In the genomic region with DNA sequence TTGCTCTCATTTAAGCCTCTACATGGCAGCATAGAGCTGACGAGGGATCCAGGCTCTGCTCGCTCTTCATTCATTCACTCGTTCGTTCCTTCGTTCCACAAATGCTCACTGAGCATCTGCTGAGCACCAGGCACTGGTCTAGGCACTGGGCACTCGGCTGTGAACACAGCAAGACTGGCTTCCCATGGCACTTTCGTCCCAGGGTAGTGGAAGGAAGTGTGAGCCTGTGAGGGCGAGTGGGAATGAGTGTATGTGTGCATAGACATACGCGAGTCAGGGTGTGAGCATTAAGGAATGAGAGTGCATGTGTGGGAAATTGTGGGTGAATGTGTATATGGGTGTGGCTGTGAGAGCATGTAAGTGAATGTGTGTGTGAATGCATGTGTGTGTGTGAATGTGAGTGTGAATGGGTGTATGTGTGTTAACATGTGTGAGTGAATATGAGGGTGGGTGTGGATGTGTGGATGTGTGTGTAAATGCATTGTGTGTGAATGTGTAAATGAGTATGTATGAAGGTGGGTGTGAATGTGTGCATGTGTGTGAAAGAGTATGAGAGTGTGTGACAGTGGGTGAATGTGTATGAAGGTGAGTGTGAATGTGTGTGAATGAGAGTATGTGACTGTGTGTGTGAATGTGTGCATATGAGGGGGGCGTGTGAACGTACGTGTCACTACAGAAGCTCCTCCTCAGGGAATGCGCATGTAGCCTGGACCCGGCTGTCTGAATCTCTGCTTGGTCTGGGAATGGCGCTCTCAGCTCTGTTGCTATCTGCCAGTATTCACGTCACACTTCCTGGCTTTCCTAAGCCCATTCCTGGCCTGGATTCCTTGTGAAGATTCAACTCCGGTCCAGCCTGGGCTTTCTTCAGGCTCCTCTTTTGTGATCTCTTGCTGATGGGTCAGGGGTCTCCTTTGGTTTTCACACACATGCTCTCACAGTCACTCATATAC, we compare ENCODE assay signal across 12 cellular contexts. TPM values are rescaled to one million over a fixed set of nuclear protein-coding genes. Genes with fewer than 3 reads are reported as not detected.
DNase-seq lines count a peak whose midpoint lies in the region; ATAC-seq and TF ChIP-seq lines count a peak whose summit lies in the region.
"Had no signal": no experiment of that assay in that cellular context is flagged by ENCODE, and none has a peak within 500 bp of the region (broad histone marks: within the 10 kb centered on the region; RNA-seq: fewer than 3 reads in every experiment).

No MANE protein-coding gene starts in this region.

- H3K4me1 Mint-ChIP-seq in activated T-cell treated with anti-CD3 and anti-CD28 coated beads, Interleukin-2, amount 50 U/mL, for 72 hours (ENCODE audit: low read depth) = peaks cover 18% of the 10 kb centered on the region
- H3K4me1 Mint-ChIP-seq: activated naive CD4-positive, alpha-beta T cell treated with anti-CD3 and anti-CD28 coated beads, Interleukin-2, amount 50 U/mL, for 24 hours had no signal

- H3K36me3 Mint-ChIP-seq in activated T-cell treated with anti-CD3 and anti-CD28 coated beads, Interleukin-2, amount 50 U/mL, for 72 hours (ENCODE audit: insufficient read depth in 2 of 2) = no peaks in the 10 kb centered on the region
- H3K36me3 Mint-ChIP-seq: activated naive CD4-positive, alpha-beta T cell treated with anti-CD3 and anti-CD28 coated beads, Interleukin-2, amount 50 U/mL, for 24 hours had no signal

- no peak overlapping the region for H3K4me3 Mint-ChIP-seq in activated T-cell treated with anti-CD3 and anti-CD28 coated beads, Interleukin-2, amount 50 U/mL, for 72 hours
- H3K4me3 Mint-ChIP-seq: activated naive CD4-positive, alpha-beta T cell treated with anti-CD3 and anti-CD28 coated beads, Interleukin-2, amount 50 U/mL, for 24 hours had no signal

- H3K4me3 ChIP-seq in fibroblast of villous mesenchyme (ENCODE audit: low read depth, low read length) = no peak overlapping the region
- H3K4me3 ChIP-seq: esophagus squamous epithelium, spleen had no signal

- H3K27ac Mint-ChIP-seq in activated T-cell treated with anti-CD3 and anti-CD28 coated beads, Interleukin-2, amount 50 U/mL, for 72 hours = no peak overlapping the region
- H3K27ac Mint-ChIP-seq: activated naive CD4-positive, alpha-beta T cell treated with anti-CD3 and anti-CD28 coated beads, Interleukin-2, amount 50 U/mL, for 24 hours had no signal

- no peaks in the 10 kb centered on the region for H3K27me3 Mint-ChIP-seq in activated T-cell treated with anti-CD3 and anti-CD28 coated beads, Interleukin-2, amount 50 U/mL, for 72 hours (ENCODE audit: low read depth)
- H3K27me3 Mint-ChIP-seq: activated naive CD4-positive, alpha-beta T cell treated with anti-CD3 and anti-CD28 coated beads, Interleukin-2, amount 50 U/mL, for 24 hours had no signal

- no peak for TF ChIP-seq CTCF in fibroblast of villous mesenchyme (IDR thresholded peaks at IDR 0.05; ENCODE audit: insufficient read depth, low read depth, low read length)

- DNase-seq in activated CD8-positive, alpha-beta memory T cell treated with anti-CD3 and anti-CD28 coated beads, Interleukin-2, amount 50 U/mL, for 48 hours = peak; percentile 56
- DNase-seq in activated CD8-positive, alpha-beta memory T cell treated with anti-CD3 and anti-CD28 coated beads, Interleukin-2, amount 50 U/mL, for 4 hours = no peak
- peak; percentile 81 for DNase-seq in amniotic epithelial cell (ENCODE audit: low read depth)
- DNase-seq in fibroblast of villous mesenchyme (ENCODE audit: low read depth) = peak; percentile 84
- peak; percentile 31 for DNase-seq in stromal cell of bone marrow (ENCODE audit: low read depth)
- DNase-seq in germinal center (ENCODE audit: low spot score) = no peak
- no peak for DNase-seq in activated T-cell treated with anti-CD3 and anti-CD28 coated beads, Interleukin-2, amount 50 U/mL, for 72 hours
- DNase-seq: esophagus squamous epithelium, NCI-H2029 treated with DMSO at 0.1 percent for 48 hours, spleen had no signal

- ATAC-seq in activated T-cell treated with anti-CD3 and anti-CD28 coated beads, Interleukin-2, amount 50 U/mL, for 72 hours (replicated peaks in 1 of 2) = no peak
- no peak for ATAC-seq in GM18498 (IDR thresholded peaks at IDR 0.05; ENCODE audit: unreplicated experiment)

- no peaks in the 10 kb centered on the region for H3K9me3 Mint-ChIP-seq in activated T-cell treated with anti-CD3 and anti-CD28 coated beads, Interleukin-2, amount 50 U/mL, for 72 hours
- H3K9me3 Mint-ChIP-seq: activated naive CD4-positive, alpha-beta T cell treated with anti-CD3 and anti-CD28 coated beads, Interleukin-2, amount 50 U/mL, for 24 hours had no signal

RNA-seq across cellular contexts. Expression of a gene that starts 28.8 kb away (rescaled TPM):
- 0.86 and 0.97 TPM in 2 replicates for total RNA-seq in fibroblast of villous mesenchyme
- total RNA-seq in activated T-cell treated with anti-CD3 and anti-CD28 coated beads, Interleukin-2, amount 50 U/mL, for 72 hours = 1 to 10 TPM; 4.0 to 4.1 TPM

Comparison
In these comparisons a context has a peak if more than half of its experiments do, and no peak if none do; other contexts are left out.
1. DNase-seq: peak in activated CD8-positive, alpha-beta memory T cell treated with anti-CD3 and anti-CD28 coated beads, Interleukin-2, amount 50 U/mL, for 48 hours (single experiment), amniotic epithelial cell (single experiment), fibroblast of villous mesenchyme (single experiment) and stromal cell of bone marrow (single experiment); none in activated CD8-positive, alpha-beta memory T cell treated with anti-CD3 and anti-CD28 coated beads, Interleukin-2, amount 50 U/mL, for 4 hours (single experiment), germinal center (single experiment) and activated T-cell treated with anti-CD3 and anti-CD28 coated beads, Interleukin-2, amount 50 U/mL, for 72 hours (0 of 2).